8 cellular contexts compared by ENCODE assay signal in the genomic region with DNA sequence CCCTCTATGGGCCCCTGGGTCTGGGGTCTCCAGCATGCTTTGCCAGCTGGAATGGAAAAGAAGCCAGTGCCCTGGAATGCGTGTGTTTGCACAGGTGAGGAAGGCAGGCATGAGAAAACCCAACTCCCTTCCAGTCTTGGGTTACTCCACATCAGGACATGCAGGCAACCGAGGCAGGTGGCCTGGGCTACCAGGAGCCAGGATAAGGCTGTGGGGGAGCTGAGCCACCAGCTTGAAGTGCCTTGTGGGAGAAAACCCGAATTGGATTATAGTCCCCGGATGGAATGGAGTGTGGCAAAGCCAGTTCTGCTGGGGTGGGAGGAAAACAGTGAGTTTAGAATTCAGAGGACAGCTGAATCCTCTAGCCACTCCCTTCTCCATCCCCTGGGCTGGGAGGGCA. TPM values are rescaled to one million over a fixed set of nuclear protein-coding genes. Genes with fewer than 3 reads are reported as not detected.
DNase-seq lines count a peak whose midpoint lies in the region; ATAC-seq, FAIRE-seq and TF ChIP-seq lines count a peak whose summit lies in the region.

No MANE protein-coding gene starts in this region.

- no peaks in the 10 kb centered on the region for H3K9me3 ChIP-seq in adrenal gland (replicated peaks in 1 of 3)
- H3K9me3 ChIP-seq in kidney (ENCODE audit: control insufficient read depth in 1 of 2, low read length in 2 of 2): no peaks in the 10 kb centered on the region
- no peaks in the 10 kb centered on the region for H3K9me3 ChIP-seq in esophagus muscularis mucosa
- H3K9me3 ChIP-seq in spleen: no peaks in the 10 kb centered on the region

- DNase-seq in ACHN: peak; percentile 87
- DNase-seq in GM23338 (ENCODE audit: low spot score): peak; percentile 99
- DNase-seq in NCI-H2171 treated with DMSO at 0.1 percent for 48 hours (lab: John Stamatoyannopoulos, UW): peak; percentile 95
- peak in 5 of 7 donors; percentile 29 to 57 (median 48) for DNase-seq in adrenal gland
- DNase-seq in kidney: peak; percentile 66
- no peak for DNase-seq in esophagus muscularis mucosa (ENCODE audit: extremely low spot score)
- no peak for DNase-seq in spleen

- no peak for TF ChIP-seq EP300 in esophagus muscularis mucosa (IDR thresholded peaks at IDR 0.05)

- H3K27me3 Mint-ChIP-seq in GM23338 (ENCODE audit: insufficient read depth, low read depth, poor library complexity): peaks cover 47% of the 10 kb centered on the region

- 0 out of 2 replicates have a peak overlapping the region, but pooled peaks have one; percentile 28 for H3K4me3 ChIP-seq in GM23338
- H3K4me3 ChIP-seq in adrenal gland: no peak overlapping the region
- H3K4me3 ChIP-seq in kidney (ENCODE audit: low read length in 2 of 2): no peak overlapping the region
- no peak overlapping the region for H3K4me3 ChIP-seq in esophagus muscularis mucosa
- no peak overlapping the region for H3K4me3 ChIP-seq in spleen

- peaks cover 16% of the 10 kb centered on the region for H3F3A ChIP-seq in GM23338 (replicated peaks; ENCODE audit: low read depth)

- H3K4me2 ChIP-seq in GM23338: peak overlapping the region; percentile 71

- no peak for FAIRE-seq in kidney (lab: Jason Lieb, UNC)

- no peaks in the 10 kb centered on the region; the same call in 2 of the 3 replicates for H3K9me3 Mint-ChIP-seq in GM23338

- H3K9me2 ChIP-seq in GM23338 (ENCODE audit: insufficient read depth): no peaks in the 10 kb centered on the region

- no peak overlapping the region for H3K9ac ChIP-seq in kidney (ENCODE audit: low read length in 2 of 2)

- 23 to 40% (median 38%) methylated on average over 3 to 4 of the region's 4 CpGs for WGBS in adrenal gland, 4 donors
- 37% methylated on average over 3 of the region's 4 CpGs for WGBS in esophagus muscularis mucosa
- WGBS in spleen, 5 donors: 14 to 23% (median 18%) methylated on average over 4 of the region's 4 CpGs

- ATAC-seq in GM23338 (peak; percentile 67), GM21515 (IDR thresholded peaks at IDR 0.05; ENCODE audit: unreplicated experiment) (no peak)

- peaks cover 70% of the 10 kb centered on the region for H3K4me1 ChIP-seq in GM23338 (ENCODE audit: insufficient read depth)
- no peaks in the 10 kb centered on the region for H3K4me1 ChIP-seq in adrenal gland (replicated peaks in 1 of 2)
- peaks cover 0 to 7% of the 10 kb centered on the region in 2 donors for H3K4me1 ChIP-seq in kidney (ENCODE audit: control insufficient read depth in 1 of 2, insufficient read depth in 1 of 2, low read depth in 1 of 2, low read length in 2 of 2)
- H3K4me1 ChIP-seq in esophagus muscularis mucosa: peaks cover 3 to 20% (median 13%) of the 10 kb centered on the region in 4 donors
- peaks cover 0 to 15% (median 7%) of the 10 kb centered on the region in 6 donors for H3K4me1 ChIP-seq in spleen

- no peaks in the 10 kb centered on the region for H3K36me3 ChIP-seq in GM23338 (ENCODE audit: insufficient read depth)
- H3K36me3 ChIP-seq in adrenal gland (replicated peaks in 1 of 2): no peaks in the 10 kb centered on the region
- no peaks in the 10 kb centered on the region for H3K36me3 ChIP-seq in kidney (ENCODE audit: control insufficient read depth in 1 of 2, insufficient read depth in 2 of 2, low read length in 2 of 2)
- no peaks in the 10 kb centered on the region for H3K36me3 ChIP-seq in esophagus muscularis mucosa
- no peaks in the 10 kb centered on the region for H3K36me3 ChIP-seq in spleen

- H3K4me3 Mint-ChIP-seq in GM23338: peak overlapping the region; percentile 49; the same call in 2 of the 3 replicates

- H3K27ac Mint-ChIP-seq in GM23338: peak overlapping the region; percentile 83

- in situ Hi-C loops in ACHN (cut with HindIII; ENCODE audit: low pct_ligation_motif_present, low pct_unique_long_range_greater_than_20kb, low sequenced_read_pairs): no loop called here

- no peaks in the 10 kb centered on the region for H3K36me3 Mint-ChIP-seq in GM23338 (ENCODE audit: low read depth)

- peaks cover 89% of the 10 kb centered on the region for H3K4me1 Mint-ChIP-seq in GM23338

- no peak overlapping the region for H3K27ac ChIP-seq in GM23338 (ENCODE audit: low read depth)
- no peak overlapping the region for H3K27ac ChIP-seq in adrenal gland
- H3K27ac ChIP-seq in kidney (ENCODE audit: low read depth in 2 of 2, low read length in 2 of 2): no peak overlapping the region
- no peak overlapping the region for H3K27ac ChIP-seq in esophagus muscularis mucosa (replicated peaks in 1 of 4)
- H3K27ac ChIP-seq in spleen: no peak overlapping the region

- TF ChIP-seq CTCF in GM23338 (conservative IDR thresholded peaks at IDR 0.05; ENCODE audit: low read depth in 2 of 2): no peak
- no peak for TF ChIP-seq CTCF in adrenal gland (IDR thresholded peaks at IDR 0.05)
- TF ChIP-seq CTCF in kidney (IDR thresholded peaks at IDR 0.05; ENCODE audit: borderline replicate concordance, extremely low read depth, insufficient read depth): no peak
- TF ChIP-seq CTCF in esophagus muscularis mucosa (IDR thresholded peaks at IDR 0.05): no peak
- no peak for TF ChIP-seq CTCF in spleen (IDR thresholded peaks at IDR 0.05 in 8 of 11, conservative IDR thresholded peaks at IDR 0.05 in 3 of 11)

- intact Hi-C loops in adrenal gland (cut with DNase I): no loop called here
- intact Hi-C loops in kidney (cut with DNase I): no loop called here
- intact Hi-C loops in esophagus muscularis mucosa (cut with DNase I): no loop called here
- intact Hi-C loops in spleen (cut with DNase I; ENCODE audit: low total_unique reads): no loop called here

- no peaks in the 10 kb centered on the region for H4K20me1 ChIP-seq in GM23338 (replicated peaks; ENCODE audit: insufficient read depth)

- H3K79me2 ChIP-seq in GM23338 (replicated peaks; ENCODE audit: insufficient read depth): no peaks in the 10 kb centered on the region

- peaks cover 65% of the 10 kb centered on the region for H3K27me3 ChIP-seq in GM23338 (ENCODE audit: insufficient read depth)
- peaks cover 16% of the 10 kb centered on the region for H3K27me3 ChIP-seq in adrenal gland
- H3K27me3 ChIP-seq in esophagus muscularis mucosa: peaks cover 0 to 89% (median 2%) of the 10 kb centered on the region in 4 donors
- peaks cover 0 to 99% (median 42%) of the 10 kb centered on the region in 7 donors for H3K27me3 ChIP-seq in spleen (replicated peaks in 1 of 7)

- TF ChIP-seq POLR2A in adrenal gland (IDR thresholded peaks at IDR 0.05): no peak
- no peak for TF ChIP-seq POLR2A in esophagus muscularis mucosa (IDR thresholded peaks at IDR 0.05; ENCODE audit: low read depth)
- no peak for TF ChIP-seq POLR2A in spleen (IDR thresholded peaks at IDR 0.05)

- no peak overlapping the region for H2AFZ ChIP-seq in GM23338

TF ChIP-seq in GM23338, 12 proteins besides CTCF, POLR2A, EP300 and RAD21 (continues in another document):
- no peak for TF ChIP-seq POLR2AphosphoS5 (IDR thresholded peaks at IDR 0.05; ENCODE audit: low read depth)

RNA-seq across cellular contexts. Expression of a gene that starts 7.2 kb away (rescaled TPM):
- total RNA-seq in GM23338 (2014; rRNA removed; shearing (Covaris generic)): 1.3 and 2.2 TPM in 2 replicates
- polyA plus RNA-seq in GM23338 (2016; fragmentation: Nextera tagmentation; extraction: Ambion mirVana) (0.87 TPM in 2 replicates), adrenal gland (10 to 100 TPM in 1 of 3 donors, 1 to 10 TPM in 2; 1.0 to 33.1 (median 4.7) TPM), kidney (ENCODE audit: insufficient read depth, low read depth, low replicate concordance) (0.34 TPM), spleen (1 to 10 TPM in 1 of 3 donors, under 1 TPM in 2; 0.41 to 2.5 (median 0.98) TPM)
- total RNA-seq in adrenal gland (1 to 10 TPM in 3 of 8 donors, under 1 TPM in 3, not detected in 2; 0.48 to 7.2 (median 1.6) TPM), kidney (6.1 TPM), esophagus muscularis mucosa (1 to 10 TPM; 1.2 to 2.7 (median 2.3) TPM), spleen (1 to 10 TPM in 4 of 7 donors, under 1 TPM in 3; 0.32 to 3.5 (median 2.1) TPM)

Comparison
In these comparisons a context has a peak if more than half of its experiments do, and no peak if none do; other contexts are left out.
1. DNase-seq: peak in ACHN (single experiment), GM23338 (single experiment), NCI-H2171 treated with DMSO at 0.1 percent for 48 hours (single experiment), adrenal gland (5 of 7) and kidney (single experiment); none in esophagus muscularis mucosa (single experiment) and spleen (single experiment).